ENCODE assay signal across 14 cellular contexts in the genomic region with DNA sequence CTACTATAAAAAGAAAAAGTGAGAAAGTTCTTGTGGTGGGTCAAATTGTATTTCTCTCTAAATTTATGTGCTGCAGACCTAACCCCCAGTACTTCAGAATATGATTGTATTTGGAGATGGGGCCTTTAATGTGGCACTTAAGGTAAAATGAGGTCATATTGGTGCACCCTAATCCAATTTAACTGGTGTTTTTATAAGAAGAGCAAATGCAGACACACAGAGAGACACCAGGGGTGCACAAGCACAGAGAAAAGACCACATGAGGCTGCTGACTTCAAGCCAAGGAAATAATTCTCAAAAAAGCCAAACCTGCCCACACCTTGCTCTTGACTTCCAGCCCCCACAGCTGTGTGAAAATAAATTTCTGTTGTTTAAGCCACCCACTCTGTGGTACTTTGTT.
A peak's percentile ranks its signal among the peaks of the same experiment; 100 is the strongest.
DNase-seq lines count a peak whose midpoint lies in the region; ATAC-seq and TF ChIP-seq lines count a peak whose summit lies in the region.
"Had no signal": no experiment of that assay in that cellular context is flagged by ENCODE, and none has a peak within 500 bp of the region (broad histone marks: within the 10 kb centered on the region; RNA-seq: fewer than 3 reads in every experiment).

No MANE protein-coding gene starts in this region.

- H3K36me3 ChIP-seq in OCI-LY7 (ENCODE audit: insufficient read depth, low read length) (no peaks in the 10 kb centered on the region), esophagus squamous epithelium (no peaks in the 10 kb centered on the region)

- H3K9me3 ChIP-seq in OCI-LY7 (ENCODE audit: low read length) (no peaks in the 10 kb centered on the region), esophagus squamous epithelium (no peaks in the 10 kb centered on the region)

- no peak overlapping the region for H3K27ac ChIP-seq in OCI-LY7 (ENCODE audit: low read depth, low read length, poor library complexity, severe bottlenecking)
- no peak overlapping the region for H3K27ac ChIP-seq in esophagus squamous epithelium

- CTCF ChIA-PET in OCI-LY7 (lab: Charles Lee; ENCODE audit: unreplicated experiment): interaction anchor here (3.7 kb wide), 1 partner anchor 223 kb away, joined by 24 read pairs; no protein-coding TSS in a partner anchor

- no TSS peak for BruUV-seq in OCI-LY7 (replicated peaks; lab: Mats Ljungman, UMichigan)

- H3K27me3 ChIP-seq in esophagus squamous epithelium: no peaks in the 10 kb centered on the region

- no peak overlapping the region for H2AFZ ChIP-seq in OCI-LY7 (ENCODE audit: low read length)

- H3K79me2 ChIP-seq in OCI-LY7 (ENCODE audit: insufficient read depth, low read depth, low read length): no peaks in the 10 kb centered on the region

- no peak for TF ChIP-seq POLR2A in esophagus squamous epithelium (IDR thresholded peaks at IDR 0.05)

- TF ChIP-seq CTCF in OCI-LY7 (conservative IDR thresholded peaks at IDR 0.05; ENCODE audit: low read length): peak; percentile 32; the same call in 1 of the 2 replicates
- TF ChIP-seq CTCF in esophagus squamous epithelium (IDR thresholded peaks at IDR 0.05): peak in 1 of 6 experiments; percentile 7

- peak; percentile 23 for DNase-seq in NCI-H82 (lab: John Stamatoyannopoulos, UW)
- DNase-seq in NCI-H82 treated with DMSO at 0.1 percent for 48 hours (lab: John Stamatoyannopoulos, UW; ENCODE audit: unreplicated experiment): no peak
- DNase-seq in OCI-LY7 (ENCODE audit: low spot score): no peak
- DNase-seq in dermis blood vessel endothelial cell: peak; percentile 11
- no peak for DNase-seq in NCI-H226
- no peak for DNase-seq in esophagus squamous epithelium (lab: John Stamatoyannopoulos, UW)
- DNase-seq in occipital lobe (lab: John Stamatoyannopoulos, UW): no peak
- DNase-seq: 8988T; CD8-positive, alpha-beta T cell; DMS79 treated with DMSO at 0.1 percent for 48 hours; NCI-H1436 treated with DMSO at 0.1 percent for 48 hours; NCI-H2171 treated with DMSO at 0.1 percent for 48 hours; SIG-M5 had no signal

- H3K4me2 ChIP-seq in OCI-LY7 (ENCODE audit: low read length): no peak overlapping the region

- intact Hi-C loops in OCI-LY7 (cut with micrococcal nuclease; ENCODE audit: unreplicated experiment) (loop anchor here (5.0 kb wide), 2 partner anchors 378 to 528 kb away; no protein-coding TSS in a partner anchor), esophagus squamous epithelium (cut with DNase I) (loop anchor here (10.0 kb wide), 2 partner anchors 270 to 300 kb away; no protein-coding TSS in a partner anchor)

- POLR2A ChIA-PET in OCI-LY7 (lab: Charles Lee): interaction anchor here (1.0 kb wide), 1 partner anchor 273 kb away, joined by 3 read pairs; no protein-coding TSS in a partner anchor

- no peaks in the 10 kb centered on the region for H4K20me1 ChIP-seq in OCI-LY7 (ENCODE audit: insufficient read depth, low read length)

- no peaks in the 10 kb centered on the region for H3K9me2 ChIP-seq in OCI-LY7 (ENCODE audit: insufficient read depth, low read length)

- H3K4me1 ChIP-seq in OCI-LY7 (ENCODE audit: insufficient read depth, low read length, poor library complexity, severe bottlenecking) (no peaks in the 10 kb centered on the region), esophagus squamous epithelium (peaks cover 0 to 29% (median 15%) of the 10 kb centered on the region in 3 donors)

- no peak for ATAC-seq in GM19023 (IDR thresholded peaks at IDR 0.05; ENCODE audit: unreplicated experiment)
- ATAC-seq: CD8-positive, alpha-beta T cell had no signal

- H3K4me3 ChIP-seq in OCI-LY7 (ENCODE audit: low read depth, low read length, poor library complexity, severe bottlenecking) (no peak overlapping the region), esophagus squamous epithelium (no peak overlapping the region)

Comparison
In these comparisons a context has a peak if more than half of its experiments do, and no peak if none do; other contexts are left out.
1. DNase-seq: peak in NCI-H82 (single experiment) and dermis blood vessel endothelial cell (single experiment); none in NCI-H82 treated with DMSO at 0.1 percent for 48 hours (single experiment), OCI-LY7 (single experiment), NCI-H226 (single experiment), esophagus squamous epithelium (single experiment) and occipital lobe (single experiment).